ENCODE assay signal across 10 cellular contexts in the genomic region with DNA sequence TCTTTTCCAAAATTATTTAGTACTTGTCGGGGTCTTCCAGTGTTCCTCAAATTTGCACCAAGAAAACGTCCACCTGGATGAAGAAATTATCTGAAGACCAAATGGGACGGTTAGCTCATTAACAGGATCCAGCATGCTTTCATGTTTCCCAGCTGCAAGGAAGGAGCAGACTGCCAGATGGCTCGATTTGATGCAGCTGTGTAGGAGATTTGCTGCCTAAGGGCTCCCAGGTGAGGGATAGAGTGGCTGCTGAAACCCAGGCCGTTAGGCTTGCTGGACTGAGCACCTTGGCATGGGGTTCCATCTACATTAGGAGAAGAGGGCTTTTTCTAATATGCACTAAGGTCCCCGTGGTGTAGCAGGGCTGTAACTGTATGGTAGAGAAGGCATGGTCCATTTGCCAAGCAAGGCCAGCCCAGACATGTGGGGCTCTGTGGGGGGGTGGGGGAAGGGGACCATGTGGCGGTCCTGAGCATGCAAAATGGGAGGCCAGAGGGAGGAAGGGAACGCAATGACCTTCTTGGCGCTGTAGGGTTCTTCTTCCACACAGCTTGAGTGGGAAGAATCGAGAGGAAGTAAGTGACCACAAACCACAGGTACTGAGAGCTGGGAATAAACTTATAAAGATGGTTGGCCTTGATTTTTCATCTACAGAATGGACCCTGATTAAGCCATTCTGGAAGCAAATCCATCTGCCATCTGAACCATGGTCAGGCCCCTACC.
"Had no signal": no experiment of that assay in that cellular context is flagged by ENCODE, and none has a peak within 500 bp of the region (broad histone marks: within the 10 kb centered on the region; RNA-seq: fewer than 3 reads in every experiment).

No MANE protein-coding gene starts in this region.

- H3K4me3 ChIP-seq: cardiac muscle cell, esophagus muscularis mucosa, right atrium auricular region, skin epidermis, stomach, thoracic aorta had no signal

- H3K27ac Mint-ChIP-seq: activated CD4-positive, alpha-beta memory T cell treated with anti-CD3 and anti-CD28 coated beads for 36 hours had no signal

- DNase-seq: activated CD4-positive, alpha-beta memory T cell treated with anti-CD3 and anti-CD28 coated beads for 36 hours; left colon; mammary epithelial cell; natural killer cell; stomach had no signal

- H3K27me3 ChIP-seq: cardiac muscle cell, esophagus muscularis mucosa, right atrium auricular region, stomach had no signal

- H3K4me1 ChIP-seq: esophagus muscularis mucosa, right atrium auricular region, stomach had no signal

- ATAC-seq: left colon, natural killer cell had no signal

- H3K27ac ChIP-seq: cardiac muscle cell, esophagus muscularis mucosa, right atrium auricular region, skin epidermis, stomach, thoracic aorta had no signal

- H3K4me3 Mint-ChIP-seq: activated CD4-positive, alpha-beta memory T cell treated with anti-CD3 and anti-CD28 coated beads for 36 hours; natural killer cell had no signal

- H3K36me3 Mint-ChIP-seq: activated CD4-positive, alpha-beta memory T cell treated with anti-CD3 and anti-CD28 coated beads for 36 hours; natural killer cell had no signal

- H3K9me3 ChIP-seq: esophagus muscularis mucosa, right atrium auricular region, stomach, thoracic aorta had no signal

- H3K9me3 Mint-ChIP-seq: activated CD4-positive, alpha-beta memory T cell treated with anti-CD3 and anti-CD28 coated beads for 36 hours; natural killer cell had no signal

- H3K36me3 ChIP-seq: cardiac muscle cell, esophagus muscularis mucosa, right atrium auricular region, stomach, thoracic aorta had no signal

- H3K27me3 Mint-ChIP-seq: activated CD4-positive, alpha-beta memory T cell treated with anti-CD3 and anti-CD28 coated beads for 36 hours had no signal
